In the genomic region with DNA sequence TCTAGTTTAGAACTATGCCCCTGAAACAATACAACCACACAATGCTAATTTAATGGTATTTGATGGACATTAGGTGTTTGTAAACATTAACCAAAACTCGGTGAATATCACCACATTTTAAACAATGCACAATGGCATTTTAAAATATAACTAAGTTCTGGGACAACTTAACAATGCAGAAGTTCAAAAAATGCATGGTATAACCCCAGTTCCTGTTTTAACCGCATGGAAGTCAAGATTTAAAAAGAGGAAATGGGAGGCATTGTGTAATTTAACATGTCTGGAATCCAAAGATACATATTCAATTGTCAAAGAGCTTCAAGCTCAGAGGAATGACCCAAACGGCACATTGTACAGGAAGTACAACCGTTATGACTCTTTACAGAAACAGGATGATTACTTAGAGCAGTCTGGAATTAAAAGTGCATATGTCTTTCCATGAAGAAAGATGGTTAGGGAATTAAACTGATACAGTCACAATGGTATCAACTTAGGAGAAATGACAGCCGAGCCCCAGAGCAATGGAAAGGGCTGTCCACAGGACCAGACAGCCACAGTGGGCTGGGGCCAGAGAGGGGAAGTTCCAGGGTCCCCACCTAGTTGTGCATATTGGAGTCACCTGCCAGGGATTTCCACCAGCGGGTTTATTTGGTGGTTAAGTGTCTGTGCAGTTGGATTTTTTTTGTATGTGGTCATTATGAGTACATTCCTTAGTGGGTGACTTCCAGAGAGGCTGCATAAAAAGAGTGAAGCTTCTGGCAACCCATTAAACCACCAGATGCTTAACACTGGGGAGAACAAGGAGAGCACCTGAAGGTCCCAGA, we compare ENCODE assay signal across 8 cellular contexts. TPM values are rescaled to one million over a fixed set of nuclear protein-coding genes. Genes with fewer than 3 reads are reported as not detected.
DNase-seq lines count a peak whose midpoint lies in the region; ATAC-seq, FAIRE-seq and TF ChIP-seq lines count a peak whose summit lies in the region.

No MANE protein-coding gene starts in this region.

- no TSS peak for BruUV-seq in A673 (replicated peaks; lab: Mats Ljungman, UMichigan)

- FAIRE-seq in HTR-8/SVneo (lab: Jason Lieb, UNC) = no peak

- peak overlapping the region; percentile 4 for H3K4me3 Mint-ChIP-seq in activated CD8-positive, alpha-beta T cell treated with anti-CD3 and anti-CD28 coated beads for 36 hours

- peaks cover 24% of the 10 kb centered on the region for H3K4me1 ChIP-seq in A673 (ENCODE audit: insufficient read depth, low read length, poor library complexity, severe bottlenecking)

- peak; percentile 40 for ATAC-seq in activated CD8-positive, alpha-beta T cell treated with anti-CD3 and anti-CD28 coated beads for 36 hours
- no peak for ATAC-seq in HG02973 (IDR thresholded peaks at IDR 0.05; ENCODE audit: unreplicated experiment)

- TF ChIP-seq CTCF in A673 (conservative IDR thresholded peaks at IDR 0.05; ENCODE audit: low read depth, low read length) (no peak), kidney epithelial cell (IDR thresholded peaks at IDR 0.05; ENCODE audit: insufficient read depth, low read length, poor library complexity, severe bottlenecking) (no peak)
- no peak for TF ChIP-seq CTCF in activated CD8-positive, alpha-beta T cell treated with anti-CD3 and anti-CD28 coated beads for 36 hours (IDR thresholded peaks at IDR 0.05)

- H3K36me3 ChIP-seq in A673 (ENCODE audit: insufficient read depth, low read length, poor library complexity, severe bottlenecking) (no peaks in the 10 kb centered on the region), kidney epithelial cell (ENCODE audit: control insufficient read depth, insufficient read depth, low read length) (no peaks in the 10 kb centered on the region)

- H3K27me3 ChIP-seq in A673 (replicated peaks; ENCODE audit: insufficient read depth, low read depth, low read length, poor library complexity) (no peaks in the 10 kb centered on the region), kidney epithelial cell (ENCODE audit: control insufficient read depth, insufficient read depth, low read length) (no peaks in the 10 kb centered on the region)

- H3K27ac Mint-ChIP-seq in activated CD8-positive, alpha-beta T cell treated with anti-CD3 and anti-CD28 coated beads for 36 hours = peak overlapping the region; percentile 76

- DNase-seq in A673 (ENCODE audit: low spot score) = peak; percentile 66
- peak; percentile 36 for DNase-seq in HTR-8/SVneo (ENCODE audit: insufficient read length, low spot score)
- no peak for DNase-seq in activated CD8-positive, alpha-beta T cell treated with anti-CD3 and anti-CD28 coated beads for 36 hours
- peak; percentile 74 for DNase-seq in kidney epithelial cell (ENCODE audit: low read depth)
- DNase-seq in stimulated activated CD4-positive, alpha-beta T cell treated with anti-CD3 and anti-CD28 coated beads, Interleukin-4, amount 100 ng/mL, for 1 hour = no peak
- no peak for DNase-seq in iPS-NIHi11 (ENCODE audit: low spot score)
- no peak for DNase-seq in NCI-H748 treated with DMSO at 0.1 percent for 48 hours (lab: John Stamatoyannopoulos, UW)

- no peaks in the 10 kb centered on the region for H3K27me3 Mint-ChIP-seq in activated CD8-positive, alpha-beta T cell treated with anti-CD3 and anti-CD28 coated beads for 36 hours

- intact Hi-C loops in A673 (cut with micrococcal nuclease; ENCODE audit: unreplicated experiment) = no loop called here
- intact Hi-C loops in activated CD8-positive, alpha-beta T cell treated with anti-CD3 and anti-CD28 coated beads for 36 hours (cut with micrococcal nuclease) = no loop called here

- H3K27ac ChIP-seq in A673 (ENCODE audit: low read depth, low read length, poor library complexity, severe bottlenecking) = peak overlapping the region; percentile 70

- H3K4me3 ChIP-seq in A673 (ENCODE audit: low read depth, low read length, poor library complexity, severe bottlenecking) (no peak overlapping the region), kidney epithelial cell (ENCODE audit: low read depth, low read length) (no peak overlapping the region)

- POLR2A ChIA-PET in A673 (lab: Charles Lee; ENCODE audit: low non-redundant PET) = interaction anchor here (0.6 to 0.7 kb wide), 2 partner anchors 18 to 45 kb away, joined by 3 to 4 read pairs; no protein-coding TSS in a partner anchor
- POLR2A ChIA-PET in activated CD8-positive, alpha-beta T cell treated with anti-CD3 and anti-CD28 coated beads for 36 hours (lab: Charles Lee) = interaction anchor here (1.1 to 19.2 kb wide), 3 partner anchors 12 to 65 kb away, joined by 3 to 166 read pairs (median 5); partner anchors contain the start of gene SLX9

- no peaks in the 10 kb centered on the region for H3K9me3 ChIP-seq in A673 (ENCODE audit: low read depth, low read length, poor library complexity, severe bottlenecking)

- H3K36me3 Mint-ChIP-seq in activated CD8-positive, alpha-beta T cell treated with anti-CD3 and anti-CD28 coated beads for 36 hours (ENCODE audit: low read depth) = peaks cover 2% of the 10 kb centered on the region

- H3K4me1 Mint-ChIP-seq in activated CD8-positive, alpha-beta T cell treated with anti-CD3 and anti-CD28 coated beads for 36 hours (ENCODE audit: low read depth) = peaks cover 21% of the 10 kb centered on the region

- CTCF ChIA-PET in A673 (lab: Charles Lee) = no interaction called here
- CTCF ChIA-PET in activated CD8-positive, alpha-beta T cell treated with anti-CD3 and anti-CD28 coated beads for 36 hours (lab: Charles Lee) = interaction anchor here (0.8 to 1.4 kb wide), 4 partner anchors 8 to 80 kb away, joined by 3 to 5 read pairs (median 4); partner anchors contain the start of genes PTTG1IP and UBE2G2

- no peaks in the 10 kb centered on the region for H3K9me3 Mint-ChIP-seq in activated CD8-positive, alpha-beta T cell treated with anti-CD3 and anti-CD28 coated beads for 36 hours

RNA-seq across cellular contexts. Expression of gene PTTG1IP, which starts 7.5 kb away (rescaled TPM):
- total RNA-seq in A673 (2021) = 216 and 217 TPM in 2 replicates
- total RNA-seq in activated CD8-positive, alpha-beta T cell treated with anti-CD3 and anti-CD28 coated beads for 36 hours = 10 to 100 TPM; 60.7 to 61.8 TPM
- 538 and 561 TPM in 2 replicates for total RNA-seq in kidney epithelial cell

RNA-seq across cellular contexts. Expression of gene ITGB2, which starts 39.7 kb away (rescaled TPM):
- total RNA-seq in A673 (2021) (5.0 and 7.4 TPM in 2 replicates), kidney epithelial cell (6.9 and 9.1 TPM in 2 replicates)
- 100 to 1,000 TPM; 340 to 343 TPM for total RNA-seq in activated CD8-positive, alpha-beta T cell treated with anti-CD3 and anti-CD28 coated beads for 36 hours

RNA-seq across cellular contexts. Expression of gene SLX9, which starts 58.9 kb away (rescaled TPM):
- total RNA-seq in A673 (2021) (114 and 115 TPM in 2 replicates), kidney epithelial cell (25.7 and 38.6 TPM in 2 replicates)
- total RNA-seq in activated CD8-positive, alpha-beta T cell treated with anti-CD3 and anti-CD28 coated beads for 36 hours = 10 to 100 TPM; 76.0 to 76.5 TPM

Comparison
In these comparisons a context has a peak if more than half of its experiments do, and no peak if none do; other contexts are left out.
1. DNase-seq: peak in A673 (single experiment), HTR-8/SVneo (single experiment) and kidney epithelial cell (single experiment); none in activated CD8-positive, alpha-beta T cell treated with anti-CD3 and anti-CD28 coated beads for 36 hours (single experiment), stimulated activated CD4-positive, alpha-beta T cell treated with anti-CD3 and anti-CD28 coated beads, Interleukin-4, amount 100 ng/mL, for 1 hour (single experiment), iPS-NIHi11 (single experiment) and NCI-H748 treated with DMSO at 0.1 percent for 48 hours (single experiment).
2. RNA of gene ITGB2, which starts 39.7 kb away (total RNA-seq): 340 to 343 TPM in activated CD8-positive, alpha-beta T cell treated with anti-CD3 and anti-CD28 coated beads for 36 hours; 6.9 to 9.1 TPM in kidney epithelial cell and 5.0 to 7.4 TPM in A673; every median in the first group is over 10 times any median in the second.